In genomic region chr4:156892695-156893211, GRCh38 we compare ENCODE assay signal across 2 cellular contexts.
TF ChIP-seq lines count a peak whose summit lies in the region.

No MANE protein-coding gene starts in this region.

TF ChIP-seq in SK-N-SH treated with all-trans-retinoic acid at 6 μM for 48 hours, 23 proteins besides CTCF, POLR2A, EP300 and RAD21:
- TF ChIP-seq ZNF70 (CRISPR knock-in tag; IDR thresholded peaks at IDR 0.05) (no peak), ZNF565 (CRISPR knock-in tag; conservative IDR thresholded peaks at IDR 0.05; ENCODE audit: low read depth) (no peak), ZFP3 (CRISPR knock-in tag; IDR thresholded peaks at IDR 0.05) (no peak), TSHZ2 (CRISPR knock-in tag; IDR thresholded peaks at IDR 0.05) (no peak), ISL1 (CRISPR knock-in tag; IDR thresholded peaks at IDR 0.05) (no peak), TCF4 (CRISPR knock-in tag; IDR thresholded peaks at IDR 0.05; ENCODE audit: borderline replicate concordance) (no peak), SNAI2 (CRISPR knock-in tag; IDR thresholded peaks at IDR 0.05) (no peak), CREB5 (CRISPR knock-in tag; IDR thresholded peaks at IDR 0.05; ENCODE audit: low read depth) (no peak), BACH2 (CRISPR knock-in tag; IDR thresholded peaks at IDR 0.05; ENCODE audit: borderline replicate concordance) (no peak), POU6F1 (CRISPR knock-in tag; IDR thresholded peaks at IDR 0.05; ENCODE audit: borderline replicate concordance, low read depth) (no peak), CSRNP3 (CRISPR knock-in tag; IDR thresholded peaks at IDR 0.05) (no peak), ARNTL (CRISPR knock-in tag; IDR thresholded peaks at IDR 0.05; ENCODE audit: borderline replicate concordance, low read depth) (no peak), ZC3H10 (CRISPR knock-in tag; IDR thresholded peaks at IDR 0.05) (no peak), ZFP30 (CRISPR knock-in tag; IDR thresholded peaks at IDR 0.05) (no peak), ZNF8 (CRISPR knock-in tag; IDR thresholded peaks at IDR 0.05) (no peak), GLIS3 (CRISPR knock-in tag; IDR thresholded peaks at IDR 0.05) (no peak), PPARA (CRISPR knock-in tag; IDR thresholded peaks at IDR 0.05; ENCODE audit: borderline replicate concordance) (no peak)

TF ChIP-seq in SK-N-SH, 30 proteins besides CTCF, POLR2A, EP300 and RAD21:
- TF ChIP-seq FOSL2 (IDR thresholded peaks at IDR 0.05; ENCODE audit: borderline replicate concordance, low read depth) (no peak), REST (IDR thresholded peaks at IDR 0.05; ENCODE audit: low read depth, low read length) (no peak), FOXJ3 (CRISPR knock-in tag; IDR thresholded peaks at IDR 0.05) (no peak), USF1 (IDR thresholded peaks at IDR 0.05; ENCODE audit: borderline replicate concordance, low read depth) (no peak), NRF1 (IDR thresholded peaks at IDR 0.05; ENCODE audit: low read depth, low read length) (no peak), PBX3 (IDR thresholded peaks at IDR 0.05) (no peak), GATA2 (CRISPR knock-in tag; IDR thresholded peaks at IDR 0.05) (no peak), GABPA (IDR thresholded peaks at IDR 0.05; ENCODE audit: low read depth) (no peak), RXRA (IDR thresholded peaks at IDR 0.05; ENCODE audit: borderline replicate concordance, low read depth) (no peak), MAX (IDR thresholded peaks at IDR 0.05; ENCODE audit: low read depth) (no peak), MEF2A (IDR thresholded peaks at IDR 0.05; ENCODE audit: borderline replicate concordance, low read depth) (no peak), CHD2 (IDR thresholded peaks at IDR 0.05; ENCODE audit: low read length, partially characterized antibody) (no peak), RCOR1 (IDR thresholded peaks at IDR 0.05; ENCODE audit: low read length) (no peak), TCF12 (IDR thresholded peaks at IDR 0.05) (no peak), JUND (IDR thresholded peaks at IDR 0.05) (no peak), NFIC (IDR thresholded peaks at IDR 0.05; ENCODE audit: borderline replicate concordance) (no peak), ZBTB33 (IDR thresholded peaks at IDR 0.05; ENCODE audit: borderline replicate concordance, low read depth) (no peak)
